In genomic region chr6:16294371-16294770, GRCh38 we compare ENCODE assay signal across 33 cellular contexts.
"Had no signal": no experiment of that assay in that cellular context is flagged by ENCODE, and none has a peak within 500 bp of the region (broad histone marks: within the 10 kb centered on the region; RNA-seq: fewer than 3 reads in every experiment).

No MANE protein-coding gene starts in this region.

- FAIRE-seq: astrocyte, bronchial epithelial cell, colon, endometrium, frontal cortex had no signal

- H3K4me3 ChIP-seq: heart left ventricle had no signal

- H3K27me3 ChIP-seq: brain microvascular endothelial cell, heart left ventricle had no signal

- H3K4me1 Mint-ChIP-seq: activated B cell treated with CpG ODN at 0.5 μM for 24 hours; activated naive CD4-positive, alpha-beta T cell treated with anti-CD3 and anti-CD28 coated beads, Interleukin-2, amount 10 ng/mL, durations not matched to agents 7 days and 5 days; T-helper 17 cell had no signal

- H3K36me3 ChIP-seq: brain microvascular endothelial cell, WERI-Rb-1 had no signal

- DNase-seq: activated B cell treated with CpG ODN at 0.5 μM for 24 hours; activated CD4-positive, alpha-beta T cell treated with anti-CD3 and anti-CD28 coated beads for 48 hours; activated CD4-positive, alpha-beta T cell treated with anti-CD3 and anti-CD28 coated beads, Interleukin-2, amount 50 U/mL, for 1 hour; activated CD4-positive, alpha-beta T cell treated with anti-CD3 and anti-CD28 coated beads, Interleukin-2, amount 50 U/mL, for 48 hours; activated CD8-positive, alpha-beta memory T cell treated with anti-CD3 and anti-CD28 coated beads for 24 hours; activated CD8-positive, alpha-beta T cell treated with anti-CD3 and anti-CD28 coated beads for 36 hours; activated effector memory CD4-positive, alpha-beta T cell treated with anti-CD3 and anti-CD28 coated beads, Interleukin-2, amount 50 U/mL, for 16 hours; activated naive CD4-positive, alpha-beta T cell; activated naive CD4-positive, alpha-beta T cell treated with anti-CD3 and anti-CD28 coated beads, Interleukin-2, amount 10 ng/mL, durations not matched to agents 7 days and 5 days; activated T-cell treated with anti-CD3 and anti-CD28 coated beads, Interleukin-2, amount 50 U/mL, for 4 hours; amniotic stem cell; brain microvascular endothelial cell; caudate nucleus; cortex of kidney; dermis blood vessel endothelial cell; effector CD4-positive, alpha-beta T cell; foreskin fibroblast; glutamatergic neuron; heart left ventricle; T-helper 1 cell; T-helper 17 cell; T1000; WERI-Rb-1 had no signal

- H3K9me3 Mint-ChIP-seq: activated B cell treated with CpG ODN at 0.5 μM for 24 hours; activated CD8-positive, alpha-beta T cell treated with anti-CD3 and anti-CD28 coated beads for 36 hours; activated naive CD4-positive, alpha-beta T cell treated with anti-CD3 and anti-CD28 coated beads, Interleukin-2, amount 10 ng/mL, durations not matched to agents 7 days and 5 days; activated T-cell treated with anti-CD3 and anti-CD28 coated beads, Interleukin-2, amount 50 U/mL, for 4 hours; activated T-helper 17 cell treated with anti-CD3 and anti-CD28 coated beads, Interleukin-2, amount 50 U/mL, for 72 hours; T-helper 2 cell treated with Interferon-gamma antibody and Interleukin-4, amounts not matched to agents 5 μg/mL and 100 μg/mL, for 36 hours had no signal

- H3K27ac ChIP-seq: brain microvascular endothelial cell, epithelial cell of prostate, heart left ventricle, WERI-Rb-1 had no signal

- H3K4me1 ChIP-seq: heart left ventricle had no signal

- H3K4me3 Mint-ChIP-seq: activated B cell treated with CpG ODN at 0.5 μM for 24 hours; activated CD8-positive, alpha-beta T cell treated with anti-CD3 and anti-CD28 coated beads for 36 hours; activated naive CD4-positive, alpha-beta T cell treated with anti-CD3 and anti-CD28 coated beads, Interleukin-2, amount 10 ng/mL, durations not matched to agents 7 days and 5 days; activated naive CD8-positive, alpha-beta T cell; activated T-cell treated with anti-CD3 and anti-CD28 coated beads, Interleukin-2, amount 50 U/mL, for 4 hours; activated T-helper 17 cell treated with anti-CD3 and anti-CD28 coated beads, Interleukin-2, amount 50 U/mL, for 72 hours; T-helper 17 cell; T-helper 2 cell treated with Interferon-gamma antibody and Interleukin-4, amounts not matched to agents 5 μg/mL and 100 μg/mL, for 36 hours had no signal

- H3K27ac Mint-ChIP-seq: activated B cell treated with CpG ODN at 0.5 μM for 24 hours; activated CD8-positive, alpha-beta T cell treated with anti-CD3 and anti-CD28 coated beads for 36 hours; activated naive CD4-positive, alpha-beta T cell treated with anti-CD3 and anti-CD28 coated beads, Interleukin-2, amount 10 ng/mL, durations not matched to agents 7 days and 5 days; activated naive CD8-positive, alpha-beta T cell; activated T-helper 17 cell treated with anti-CD3 and anti-CD28 coated beads, Interleukin-2, amount 50 U/mL, for 72 hours; T-helper 2 cell treated with Interferon-gamma antibody and Interleukin-4, amounts not matched to agents 5 μg/mL and 100 μg/mL, for 36 hours had no signal

- H3K9me3 ChIP-seq: heart left ventricle had no signal

- H3K36me3 Mint-ChIP-seq: activated naive CD4-positive, alpha-beta T cell treated with anti-CD3 and anti-CD28 coated beads, Interleukin-2, amount 10 ng/mL, durations not matched to agents 7 days and 5 days; activated naive CD8-positive, alpha-beta T cell had no signal

- H3K27me3 Mint-ChIP-seq: activated CD8-positive, alpha-beta T cell treated with anti-CD3 and anti-CD28 coated beads for 36 hours; activated naive CD8-positive, alpha-beta T cell; activated T-helper 17 cell treated with anti-CD3 and anti-CD28 coated beads, Interleukin-2, amount 50 U/mL, for 72 hours had no signal

- ATAC-seq: activated CD4-positive, CD25-positive, alpha-beta regulatory T cell treated with anti-CD3 and anti-CD28 coated beads, Interleukin-2, amount 50 U/mL, for 24 hours; activated CD8-positive, alpha-beta T cell treated with anti-CD3 and anti-CD28 coated beads for 36 hours; activated T-cell treated with anti-CD3 and anti-CD28 coated beads, Interleukin-2, amount 50 U/mL, for 4 hours; activated T-helper 17 cell treated with anti-CD3 and anti-CD28 coated beads, Interleukin-2, amount 50 U/mL, for 72 hours; heart left ventricle; T-helper 17 cell had no signal
